Comparison of ENCODE assay signal across 25 cellular contexts in genomic region chr5:96193946-96194345, GRCh38.
"Had no signal": no experiment of that assay in that cellular context is flagged by ENCODE, and none has a peak within 500 bp of the region (broad histone marks: within the 10 kb centered on the region; RNA-seq: fewer than 3 reads in every experiment).

No MANE protein-coding gene starts in this region.

- H3K27me3 ChIP-seq: colonic mucosa, esophagus muscularis mucosa, foreskin keratinocyte, gastroesophageal sphincter, heart left ventricle, hepatocyte, left lung, ovary, tibial nerve, upper lobe of left lung had no signal

- H3K4me1 ChIP-seq: colonic mucosa, esophagus muscularis mucosa, psoas muscle, tibial nerve, upper lobe of left lung had no signal

- DNase-seq: colonic mucosa; effector CD8-positive, alpha-beta T cell; foreskin keratinocyte; heart left ventricle; kidney; left lung; mesenchymal stem cell; naive thymus-derived CD4-positive, alpha-beta T cell; occipital lobe; ovary; posterior cingulate gyrus; psoas muscle; right cardiac atrium; stimulated activated CD4-positive, alpha-beta T cell treated with anti-CD3 and anti-CD28 coated beads, Interleukin-15, amount 100 ng/mL, for 24 hours; stimulated activated CD4-positive, alpha-beta T cell treated with anti-CD3 and anti-CD28 coated beads, Interleukin-2, amount 100 ng/mL, for 48 hours; stimulated activated naive B cell treated with anti-CD40 and anti-IgM and Interleukin-4, amounts not matched to agents 10 μg/mL and 1 μg/mL and 100 μg/mL, for 72 hours; upper lobe of left lung had no signal

- H3K36me3 ChIP-seq: colonic mucosa, esophagus muscularis mucosa, gastroesophageal sphincter, heart left ventricle, left lung, ovary, thoracic aorta, tibial nerve, upper lobe of left lung had no signal

- H3K4me3 ChIP-seq: colonic mucosa, esophagus muscularis mucosa, gastroesophageal sphincter, heart left ventricle, hepatocyte, left lung, ovary, psoas muscle, skin epidermis, thoracic aorta, tibial nerve, upper lobe of left lung had no signal

- FAIRE-seq: endothelial cell of umbilical vein, kidney, urothelium cell line had no signal

- H3K79me2 ChIP-seq: hepatocyte had no signal

- H3K9me3 ChIP-seq: colonic mucosa, esophagus muscularis mucosa, gastroesophageal sphincter, heart left ventricle, left lung, ovary, psoas muscle, thoracic aorta, tibial nerve, upper lobe of left lung had no signal

- H2AFZ ChIP-seq: hepatocyte had no signal

- H3K27ac ChIP-seq: colonic mucosa, esophagus muscularis mucosa, foreskin keratinocyte, gastroesophageal sphincter, heart left ventricle, hepatocyte, left lung, ovary, psoas muscle, skin epidermis, thoracic aorta, tibial nerve, upper lobe of left lung had no signal
